ENCODE assay signal across 8 cellular contexts in the genomic region with DNA sequence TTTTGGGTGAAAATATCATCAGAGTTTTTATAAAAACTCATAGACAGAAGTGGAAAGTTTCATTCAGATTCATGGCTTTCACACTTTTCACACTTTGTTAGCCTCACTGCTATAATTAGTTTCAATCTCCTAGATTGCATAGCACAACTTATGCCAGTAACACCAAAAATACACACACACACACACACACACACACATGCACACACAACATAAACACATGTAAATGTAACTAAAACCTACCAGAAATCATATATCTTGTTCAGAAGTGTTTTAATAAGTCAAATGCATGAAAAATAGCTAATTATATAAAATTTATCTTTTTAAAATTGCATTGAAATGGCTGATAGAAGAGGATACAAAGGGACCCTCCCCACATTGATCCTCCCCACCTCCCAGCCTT.
"Had no signal": no experiment of that assay in that cellular context is flagged by ENCODE, and none has a peak within 500 bp of the region (broad histone marks: within the 10 kb centered on the region; RNA-seq: fewer than 3 reads in every experiment).

No MANE protein-coding gene starts in this region.

- H3K4me3 ChIP-seq: GM12878 had no signal

- FAIRE-seq: G401.6, GM12878, GM12891, GM12892, GM18507, GM19239 had no signal

- ATAC-seq: GM12878 had no signal

- DNase-seq: GDM1, GF-D8 had no signal
